Comparison of ENCODE assay signal across 8 cellular contexts in genomic region chr22:23179381-23180294, GRCh38. TPM values are rescaled to one million over a fixed set of nuclear protein-coding genes. Genes with fewer than 3 reads are reported as not detected.
DNase-seq lines count a peak whose midpoint lies in the region; ATAC-seq and TF ChIP-seq lines count a peak whose summit lies in the region.

No MANE protein-coding gene starts in this region.

- peak overlapping the region; percentile 66 for H3K27ac Mint-ChIP-seq in activated CD4-positive, alpha-beta T cell treated with anti-CD3 and anti-CD28 coated beads for 36 hours
- H3K27ac Mint-ChIP-seq in activated CD8-positive, alpha-beta T cell treated with anti-CD3 and anti-CD28 coated beads, Interleukin-2, amount 10 ng/mL, durations not matched to agents 7 days and 5 days = peak overlapping the region; percentile 77
- H3K27ac Mint-ChIP-seq in glutamatergic neuron (ENCODE audit: unreplicated experiment) = peak overlapping the region; percentile 75

- peaks cover 43% of the 10 kb centered on the region for H3K4me1 Mint-ChIP-seq in activated CD4-positive, alpha-beta T cell treated with anti-CD3 and anti-CD28 coated beads for 36 hours
- peaks cover 65% of the 10 kb centered on the region for H3K4me1 Mint-ChIP-seq in activated CD8-positive, alpha-beta T cell treated with anti-CD3 and anti-CD28 coated beads, Interleukin-2, amount 10 ng/mL, durations not matched to agents 7 days and 5 days (ENCODE audit: low read depth)
- peaks cover 17% of the 10 kb centered on the region for H3K4me1 Mint-ChIP-seq in glutamatergic neuron (ENCODE audit: low read depth, unreplicated experiment)

- peak; percentile 50 for DNase-seq in activated CD4-positive, alpha-beta T cell treated with anti-CD3 and anti-CD28 coated beads for 36 hours
- DNase-seq in activated CD4-positive, alpha-beta T cell treated with anti-CD3 and anti-CD28 coated beads for 4 hours = no peak
- no peak for DNase-seq in activated CD8-positive, alpha-beta T cell treated with anti-CD3 and anti-CD28 coated beads, Interleukin-2, amount 10 ng/mL, durations not matched to agents 7 days and 5 days
- peak; percentile 28 for DNase-seq in glutamatergic neuron
- DNase-seq in psoas muscle = peak; percentile 37 to 62
- no peak for DNase-seq in SIG-M5 treated with dmso at 0.1 percent for 504 hours (lab: John Stamatoyannopoulos, UW; ENCODE audit: unreplicated experiment)

- H3K36me3 Mint-ChIP-seq in activated CD4-positive, alpha-beta T cell treated with anti-CD3 and anti-CD28 coated beads for 36 hours (ENCODE audit: low read depth) = peaks cover 19% of the 10 kb centered on the region
- H3K36me3 Mint-ChIP-seq in activated CD8-positive, alpha-beta T cell treated with anti-CD3 and anti-CD28 coated beads, Interleukin-2, amount 10 ng/mL, durations not matched to agents 7 days and 5 days (ENCODE audit: low read depth) = peaks cover 29% of the 10 kb centered on the region
- H3K36me3 Mint-ChIP-seq in glutamatergic neuron (ENCODE audit: unreplicated experiment) = peaks cover 30% of the 10 kb centered on the region

- H3K4me3 Mint-ChIP-seq in activated CD4-positive, alpha-beta T cell treated with anti-CD3 and anti-CD28 coated beads for 36 hours = peak overlapping the region; percentile 58
- H3K4me3 Mint-ChIP-seq in activated CD8-positive, alpha-beta T cell treated with anti-CD3 and anti-CD28 coated beads, Interleukin-2, amount 10 ng/mL, durations not matched to agents 7 days and 5 days = peak overlapping the region; percentile 74
- H3K4me3 Mint-ChIP-seq in glutamatergic neuron (ENCODE audit: unreplicated experiment) = peak overlapping the region; percentile 62

- CTCF ChIA-PET in activated CD4-positive, alpha-beta T cell treated with anti-CD3 and anti-CD28 coated beads for 36 hours (lab: Charles Lee) = interaction anchor here (1.6 to 2.1 kb wide), 4 partner anchors 22 to 102 kb away, joined by 5 to 8 read pairs (median 6); no protein-coding TSS in a partner anchor
- CTCF ChIA-PET in activated CD8-positive, alpha-beta T cell treated with anti-CD3 and anti-CD28 coated beads, Interleukin-2, amount 10 ng/mL, durations not matched to agents 7 days and 5 days (lab: Charles Lee) = interaction anchor here (0.6 to 16.3 kb wide), 7 partner anchors 24 to 111 kb away, joined by 3 to 280 read pairs (median 7); no protein-coding TSS in a partner anchor

- TF ChIP-seq CTCF in glutamatergic neuron (IDR thresholded peaks at IDR 0.05; ENCODE audit: partially characterized antibody, unreplicated experiment) (no peak), psoas muscle (IDR thresholded peaks at IDR 0.05) (no peak)

- peak overlapping the region; percentile 68 for H3K4me3 ChIP-seq in psoas muscle

- H3K27ac ChIP-seq in psoas muscle = peak overlapping the region; percentile 30

- H3K27me3 ChIP-seq in psoas muscle (ENCODE audit: insufficient read depth in 3 of 3, low read length in 2 of 3) = no peaks in the 10 kb centered on the region

- ATAC-seq in activated CD4-positive, alpha-beta T cell treated with anti-CD3 and anti-CD28 coated beads for 36 hours = no peak
- no peak for ATAC-seq in activated CD8-positive, alpha-beta T cell treated with anti-CD3 and anti-CD28 coated beads, Interleukin-2, amount 10 ng/mL, durations not matched to agents 7 days and 5 days
- ATAC-seq in psoas muscle (peak; percentile 14 to 58 (median 30)), GM19035 (IDR thresholded peaks at IDR 0.05; ENCODE audit: unreplicated experiment) (no peak), GM18517 (IDR thresholded peaks at IDR 0.05; ENCODE audit: unreplicated experiment) (no peak)

- peaks cover 34% of the 10 kb centered on the region for H3K4me1 ChIP-seq in psoas muscle

- intact Hi-C loops in activated CD4-positive, alpha-beta T cell treated with anti-CD3 and anti-CD28 coated beads for 36 hours (cut with DNase I, micrococcal nuclease) = loop anchor here (1.0 to 2.0 kb wide), 2 partner anchors 37 to 207 kb away; no protein-coding TSS in a partner anchor
- intact Hi-C loops in psoas muscle (cut with DNase I) = loop anchor here in 1 of 2 donors (2.0 to 5.0 kb wide), 3 partner anchors 38 to 208 kb away; no protein-coding TSS in a partner anchor

- POLR2A ChIA-PET in activated CD4-positive, alpha-beta T cell treated with anti-CD3 and anti-CD28 coated beads for 36 hours (lab: Charles Lee) = interaction anchor here (0.5 to 0.6 kb wide), 2 partner anchors 63 to 99 kb away, joined by 3 to 4 read pairs; no protein-coding TSS in a partner anchor
- POLR2A ChIA-PET in activated CD8-positive, alpha-beta T cell treated with anti-CD3 and anti-CD28 coated beads, Interleukin-2, amount 10 ng/mL, durations not matched to agents 7 days and 5 days (lab: Charles Lee) = interaction anchor here (1.6 to 2.5 kb wide), 2 partner anchors 42 to 63 kb away, joined by 3 to 11 read pairs; no protein-coding TSS in a partner anchor

- no peaks in the 10 kb centered on the region for H3K9me3 ChIP-seq in psoas muscle

- WGBS in psoas muscle, 3 donors = 26 to 39% (median 27%) methylated on average over 23 to 25 of the region's 25 CpGs

- H3K36me3 ChIP-seq in psoas muscle (ENCODE audit: insufficient read depth in 1 of 2, low read depth in 1 of 2) = no peaks in the 10 kb centered on the region

- peaks cover 7% of the 10 kb centered on the region for H3K9me3 Mint-ChIP-seq in activated CD4-positive, alpha-beta T cell treated with anti-CD3 and anti-CD28 coated beads for 36 hours (ENCODE audit: low read depth)
- peaks cover 13% of the 10 kb centered on the region for H3K9me3 Mint-ChIP-seq in activated CD8-positive, alpha-beta T cell treated with anti-CD3 and anti-CD28 coated beads, Interleukin-2, amount 10 ng/mL, durations not matched to agents 7 days and 5 days (ENCODE audit: insufficient read depth)
- peaks cover 34% of the 10 kb centered on the region for H3K9me3 Mint-ChIP-seq in glutamatergic neuron (ENCODE audit: unreplicated experiment)

- H3K27me3 Mint-ChIP-seq in activated CD4-positive, alpha-beta T cell treated with anti-CD3 and anti-CD28 coated beads for 36 hours = no peaks in the 10 kb centered on the region
- peaks cover 5% of the 10 kb centered on the region for H3K27me3 Mint-ChIP-seq in activated CD8-positive, alpha-beta T cell treated with anti-CD3 and anti-CD28 coated beads, Interleukin-2, amount 10 ng/mL, durations not matched to agents 7 days and 5 days (ENCODE audit: low read depth)
- H3K27me3 Mint-ChIP-seq in glutamatergic neuron (ENCODE audit: unreplicated experiment) = peaks cover 27% of the 10 kb centered on the region

RNA-seq across cellular contexts. Expression of gene BCR, which starts 0.7 kb away (rescaled TPM):
- 10 to 100 TPM; 45.5 to 58.0 TPM for total RNA-seq in activated CD4-positive, alpha-beta T cell treated with anti-CD3 and anti-CD28 coated beads for 36 hours
- 10 to 100 TPM; 31.1 to 31.9 TPM for total RNA-seq in activated CD8-positive, alpha-beta T cell treated with anti-CD3 and anti-CD28 coated beads, Interleukin-2, amount 10 ng/mL, durations not matched to agents 7 days and 5 days
- total RNA-seq in glutamatergic neuron (ENCODE audit: unreplicated experiment) (268 TPM), psoas muscle (1 to 10 TPM; 6.5 to 7.7 (median 7.0) TPM)
- polyA plus RNA-seq in psoas muscle = 1 to 10 TPM; 2.7 to 4.7 (median 4.0) TPM

RNA-seq across cellular contexts. Expression of gene RAB36, which starts 34.4 kb away (rescaled TPM):
- total RNA-seq in activated CD4-positive, alpha-beta T cell treated with anti-CD3 and anti-CD28 coated beads for 36 hours = under 1 TPM; 0.35 to 0.50 TPM
- 1 to 10 TPM in 1 of 2 experiments, under 1 TPM in 1; 0.79 to 1.0 TPM for total RNA-seq in activated CD8-positive, alpha-beta T cell treated with anti-CD3 and anti-CD28 coated beads, Interleukin-2, amount 10 ng/mL, durations not matched to agents 7 days and 5 days
- 2.0 TPM for total RNA-seq in glutamatergic neuron (ENCODE audit: unreplicated experiment)
- under 1 TPM; 0.22 to 0.56 (median 0.25) TPM for total RNA-seq in psoas muscle
- under 1 TPM in 2 of 3 donors, not detected in 1; 0.05 to 0.08 TPM for polyA plus RNA-seq in psoas muscle

RNA-seq across cellular contexts. Expression of gene RSPH14, which starts 37.8 kb away (rescaled TPM):
- under 1 TPM; 0.30 to 0.46 TPM for total RNA-seq in activated CD4-positive, alpha-beta T cell treated with anti-CD3 and anti-CD28 coated beads for 36 hours
- under 1 TPM; 0.21 to 0.31 TPM for total RNA-seq in activated CD8-positive, alpha-beta T cell treated with anti-CD3 and anti-CD28 coated beads, Interleukin-2, amount 10 ng/mL, durations not matched to agents 7 days and 5 days
- total RNA-seq in glutamatergic neuron (ENCODE audit: unreplicated experiment) (1.7 TPM), psoas muscle (not detected)
- polyA plus RNA-seq in psoas muscle = not detected

Comparison
In these comparisons a context has a peak if more than half of its experiments do, and no peak if none do; other contexts are left out.
1. DNase-seq: peak in activated CD4-positive, alpha-beta T cell treated with anti-CD3 and anti-CD28 coated beads for 36 hours (single experiment), glutamatergic neuron (single experiment) and psoas muscle (2 of 2); none in activated CD4-positive, alpha-beta T cell treated with anti-CD3 and anti-CD28 coated beads for 4 hours (0 of 2), activated CD8-positive, alpha-beta T cell treated with anti-CD3 and anti-CD28 coated beads, Interleukin-2, amount 10 ng/mL, durations not matched to agents 7 days and 5 days (single experiment) and SIG-M5 treated with dmso at 0.1 percent for 504 hours (single experiment).
2. ATAC-seq: peak in psoas muscle (4 of 4); none in activated CD4-positive, alpha-beta T cell treated with anti-CD3 and anti-CD28 coated beads for 36 hours (single experiment), activated CD8-positive, alpha-beta T cell treated with anti-CD3 and anti-CD28 coated beads, Interleukin-2, amount 10 ng/mL, durations not matched to agents 7 days and 5 days (single experiment), GM19035 (single experiment) and GM18517 (single experiment).
3. Peak in every context shown above with its lines, with median percentiles within 50 percentile points of each other: H3K27ac Mint-ChIP-seq and H3K4me3 Mint-ChIP-seq.